In the genomic region with DNA sequence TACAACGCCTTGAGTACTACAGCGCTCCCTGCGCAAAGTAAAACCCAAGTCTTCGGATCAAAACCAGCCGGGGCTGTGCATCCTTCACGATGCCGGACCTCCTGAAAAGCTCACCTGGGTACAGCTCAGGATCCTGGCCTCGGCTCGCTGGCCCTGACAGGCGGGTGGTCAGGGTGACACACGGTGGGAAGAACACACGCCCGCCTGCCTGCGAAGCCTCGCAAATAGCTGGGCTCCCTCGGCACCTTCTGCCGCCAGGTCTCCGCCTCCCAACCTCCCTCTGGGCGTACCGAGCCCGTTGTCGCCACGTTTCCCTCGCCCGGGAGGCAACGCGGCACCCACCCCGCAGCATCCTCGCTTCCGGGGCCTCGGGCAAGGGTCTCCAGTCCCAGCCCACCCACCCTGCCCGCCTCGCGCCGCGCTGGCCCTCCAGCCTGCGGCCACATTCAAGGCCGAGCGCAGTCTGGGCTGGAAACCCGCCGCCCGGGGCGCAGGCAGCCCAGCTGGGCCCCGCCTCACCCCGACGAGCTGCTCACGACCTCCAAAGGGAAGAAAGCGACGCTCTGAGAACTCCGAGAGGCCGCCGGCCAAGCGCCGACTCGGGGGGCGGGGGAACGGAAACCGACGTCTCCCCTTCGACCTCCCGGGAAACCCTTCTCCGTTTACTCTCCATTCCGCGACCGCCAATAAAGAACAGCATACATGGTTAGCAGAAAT, we compare ENCODE assay signal across 8 cellular contexts. TPM values are rescaled to one million over a fixed set of nuclear protein-coding genes. Genes with fewer than 3 reads are reported as not detected.
DNase-seq lines count a peak whose midpoint lies in the region; ATAC-seq and TF ChIP-seq lines count a peak whose summit lies in the region.

No MANE protein-coding gene starts in this region.

- ATAC-seq in GM19324 (IDR thresholded peaks at IDR 0.05; ENCODE audit: low FRiP score, unreplicated experiment): peak; percentile 34
- peak; percentile 32 for ATAC-seq in HG03439 (IDR thresholded peaks at IDR 0.05; ENCODE audit: unreplicated experiment)

- peaks cover 17% of the 10 kb centered on the region for H3K4me1 Mint-ChIP-seq in neural progenitor cell

- no peaks in the 10 kb centered on the region for H3K79me2 ChIP-seq in neural progenitor cell (ENCODE audit: low read depth)

- H3K27me3 Mint-ChIP-seq in neural progenitor cell (ENCODE audit: insufficient read depth, low read depth): peaks cover 2% of the 10 kb centered on the region

- H3K36me3 ChIP-seq in SJSA1: no peaks in the 10 kb centered on the region
- H3K36me3 ChIP-seq in neural progenitor cell: no peaks in the 10 kb centered on the region

- peak overlapping the region; percentile 99 for H3K4me3 Mint-ChIP-seq in neural progenitor cell

- H3K36me3 Mint-ChIP-seq in neural progenitor cell: no peaks in the 10 kb centered on the region

- H3K27ac Mint-ChIP-seq in neural progenitor cell: peak overlapping the region; percentile 96

- H3K9me3 Mint-ChIP-seq in neural progenitor cell: no peaks in the 10 kb centered on the region

- peaks cover 30% of the 10 kb centered on the region for H3F3A ChIP-seq in neural progenitor cell (ENCODE audit: low read depth)

- TF ChIP-seq CTCF in AG10803 (conservative IDR thresholded peaks at IDR 0.05; ENCODE audit: low read length) (no peak), neural progenitor cell (IDR thresholded peaks at IDR 0.05) (no peak)

- H4K20me1 ChIP-seq in neural progenitor cell (ENCODE audit: low read depth): no peaks in the 10 kb centered on the region

- peak overlapping the region; percentile 3 for H3K9ac ChIP-seq in neural progenitor cell

- H3K9me3 ChIP-seq in SJSA1 (replicated peaks) (no peaks in the 10 kb centered on the region), neural progenitor cell (ENCODE audit: low read depth) (no peaks in the 10 kb centered on the region)

- H3K4me2 ChIP-seq in neural progenitor cell: peak overlapping the region; percentile 76

- H3K4me1 ChIP-seq in SJSA1 (replicated peaks) (peaks cover 10% of the 10 kb centered on the region), neural progenitor cell (peaks cover 7% of the 10 kb centered on the region)

- peak overlapping the region; percentile 86 for H3K4me3 ChIP-seq in AG10803 (ENCODE audit: low read length)
- peak overlapping the region; percentile 50 for H3K4me3 ChIP-seq in SJSA1
- H3K4me3 ChIP-seq in neural progenitor cell: peak overlapping the region; percentile 63

- H3K27ac ChIP-seq in SJSA1: peak overlapping the region; percentile 65
- H3K27ac ChIP-seq in neural progenitor cell: peak overlapping the region; percentile 52

- H3K27me3 ChIP-seq in SJSA1 (replicated peaks): no peaks in the 10 kb centered on the region
- H3K27me3 ChIP-seq in neural progenitor cell: peaks cover 27% of the 10 kb centered on the region

- peak overlapping the region; percentile 87 for H2AFZ ChIP-seq in neural progenitor cell (replicated peaks)

- peak; percentile 54 for DNase-seq in AG10803 (ENCODE audit: low read depth)
- peak; percentile 63 to 70 for DNase-seq in SJSA1 (ENCODE audit: low read depth in 1 of 2, low spot score in 2 of 2)
- peak; percentile 50 for DNase-seq in activated gamma-delta T cell treated with anti-CD3 and anti-CD28 coated beads, Interleukin-2, amount 50 U/mL, for 16 hours (ENCODE audit: low read depth)
- peak; percentile 21 for DNase-seq in foreskin melanocyte
- peak; percentile 81 for DNase-seq in neural progenitor cell (ENCODE audit: low spot score)
- DNase-seq in stromal cell of bone marrow (ENCODE audit: low read depth): peak; percentile 27

RNA-seq across cellular contexts. Expression of gene PPM1K, which starts 0.5 kb away (rescaled TPM):
- total RNA-seq in SJSA1 (2014; rRNA removed; shearing (Covaris generic)): 17.7 and 18.0 TPM in 2 replicates
- 6.4 and 7.3 TPM in 2 replicates for total RNA-seq in neural progenitor cell (ENCODE audit: low replicate concordance)

Comparison
In these comparisons a context has a peak if more than half of its experiments do, and no peak if none do; other contexts are left out.
1. Peak in every context shown above with its lines: DNase-seq, ATAC-seq, H3K4me3 ChIP-seq and H3K27ac ChIP-seq.
2. DNase-seq: peak in every context shown above with its lines; median percentile 81 in neural progenitor cell; 66 in SJSA1; 54 in AG10803; 50 in activated gamma-delta T cell treated with anti-CD3 and anti-CD28 coated beads, Interleukin-2, amount 50 U/mL, for 16 hours; 27 in stromal cell of bone marrow; 21 in foreskin melanocyte.